ENCODE assay signal across 17 cellular contexts in the genomic region with DNA sequence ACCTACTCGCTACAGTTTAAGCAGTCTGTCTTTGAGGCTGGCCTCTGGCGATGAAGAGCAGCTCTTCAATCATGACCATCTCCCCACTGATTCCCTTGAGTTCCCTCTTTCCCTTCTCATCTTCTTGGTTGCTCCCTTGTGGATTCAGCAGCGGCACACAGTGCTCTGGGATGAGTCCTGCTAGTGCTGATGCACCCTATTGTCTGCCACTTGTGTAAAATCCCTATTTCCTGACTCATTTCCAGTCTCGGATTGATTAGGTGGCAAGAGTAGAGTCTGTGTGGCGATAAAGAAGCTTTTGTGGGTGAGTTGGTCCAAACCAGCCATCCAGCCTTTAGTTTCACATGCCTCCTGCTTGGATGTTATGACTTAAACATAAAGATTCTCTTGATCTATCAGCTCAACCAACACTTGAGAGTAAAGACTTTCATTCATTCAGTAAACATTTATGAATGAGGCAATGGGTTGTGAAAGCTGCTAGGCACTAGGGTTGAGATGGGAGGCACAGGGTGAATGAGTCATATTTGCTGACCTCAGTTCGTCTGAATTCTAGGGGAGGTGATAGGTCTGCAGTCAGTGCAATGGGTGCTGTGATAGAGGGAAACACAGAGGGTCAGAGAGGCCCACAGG.
DNase-seq lines count a peak whose midpoint lies in the region; ATAC-seq lines count a peak whose summit lies in the region.
"Had no signal": no experiment of that assay in that cellular context is flagged by ENCODE, and none has a peak within 500 bp of the region (broad histone marks: within the 10 kb centered on the region; RNA-seq: fewer than 3 reads in every experiment).

No MANE protein-coding gene starts in this region.

- DNase-seq in DMS53 (lab: John Stamatoyannopoulos, UW) (peak; percentile 59), T1000 (lab: John Stamatoyannopoulos, UW) (peak; percentile 42), kidney tubule cell (ENCODE audit: low spot score) (peak; percentile 87), NCI-H345 treated with DMSO at 0.1 percent for 48 hours (lab: John Stamatoyannopoulos, UW; ENCODE audit: unreplicated experiment) (no peak), HT-29 (ENCODE audit: low spot score) (no peak), hepatic stellate cell (ENCODE audit: low spot score) (no peak), retina (no peak)
- DNase-seq: activated CD4-positive, alpha-beta T cell treated with anti-CD3 and anti-CD28 coated beads for 4 hours; activated naive CD8-positive, alpha-beta T cell treated with anti-CD3 and anti-CD28 coated beads for 36 hours; activated T-cell treated with anti-CD3 and anti-CD28 coated beads for 4 hours; COR-L47; KG1; naive thymus-derived CD8-positive, alpha-beta T cell; NCI-H187; NCI-H526 treated with DMSO at 0.1 percent for 48 hours; stomach had no signal

- ATAC-seq in HG02759 (IDR thresholded peaks at IDR 0.05; ENCODE audit: unreplicated experiment) = peak; percentile 45
- ATAC-seq: naive thymus-derived CD8-positive, alpha-beta T cell had no signal

Comparison
In these comparisons a context has a peak if more than half of its experiments do, and no peak if none do; other contexts are left out.
1. DNase-seq: peak in DMS53 (single experiment), T1000 (single experiment) and kidney tubule cell (single experiment); none in NCI-H345 treated with DMSO at 0.1 percent for 48 hours (single experiment), HT-29 (single experiment), hepatic stellate cell (single experiment) and retina (single experiment).